ENCODE assay signal across 34 cellular contexts in the genomic region with DNA sequence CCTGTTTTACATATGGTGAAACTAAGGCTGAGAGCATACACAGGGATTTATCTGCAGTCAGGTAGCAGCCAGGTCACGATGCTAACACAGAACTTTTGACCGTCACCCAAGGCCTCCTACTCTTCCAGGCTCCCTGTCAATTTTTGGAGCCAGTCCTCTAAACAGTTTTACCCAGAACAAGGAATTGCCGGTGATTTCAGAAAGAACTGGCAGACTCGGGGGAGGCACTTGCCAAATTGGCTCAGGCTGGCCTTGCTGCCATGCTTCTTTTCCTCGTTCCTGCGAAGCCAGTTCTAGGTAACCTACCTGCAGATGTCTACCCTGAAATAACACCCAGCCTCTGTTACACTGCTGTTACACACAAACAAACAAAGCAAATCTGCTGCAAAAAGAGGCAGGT. TPM values are rescaled to one million over a fixed set of nuclear protein-coding genes. Genes with fewer than 3 reads are reported as not detected.
"Had no signal": no experiment of that assay in that cellular context is flagged by ENCODE, and none has a peak within 500 bp of the region (broad histone marks: within the 10 kb centered on the region; RNA-seq: fewer than 3 reads in every experiment).

No MANE protein-coding gene starts in this region.

- H3K4me3 ChIP-seq: adrenal gland, body of pancreas, cardiac muscle cell, esophagus squamous epithelium, gastroesophageal sphincter, heart right ventricle had no signal

- H3K4me1 ChIP-seq: adrenal gland, body of pancreas, esophagus squamous epithelium, gastroesophageal sphincter, heart right ventricle had no signal

- DNase-seq: activated CD4-positive, alpha-beta memory T cell treated with anti-CD3 and anti-CD28 coated beads for 36 hours; activated CD4-positive, alpha-beta T cell treated with anti-CD3 and anti-CD28 coated beads for 36 hours; activated CD4-positive, alpha-beta T cell treated with anti-CD3 and anti-CD28 coated beads, Interleukin-2, amount 10 ng/mL, durations not matched to agents 24 days and 14 days; activated CD4-positive, CD25-positive, alpha-beta regulatory T cell; activated CD4-positive, CD25-positive, alpha-beta regulatory T cell treated with anti-CD3 and anti-CD28 coated beads, Interleukin-2, amount 50 U/mL, for 72 hours; activated CD8-positive, alpha-beta memory T cell treated with anti-CD3 and anti-CD28 coated beads, Interleukin-2, amount 10 ng/mL, durations not matched to agents 7 days and 5 days; activated CD8-positive, alpha-beta memory T cell treated with anti-CD3 and anti-CD28 coated beads, Interleukin-2, amount 50 U/mL, for 4 hours; activated CD8-positive, alpha-beta T cell treated with anti-CD3 and anti-CD28 coated beads, Interleukin-2, amount 10 ng/mL, durations not matched to agents 7 days and 5 days; activated effector memory CD4-positive, alpha-beta T cell treated with anti-CD3 and anti-CD28 coated beads, Interleukin-2, amount 50 U/mL, for 16 hours; activated naive CD4-positive, alpha-beta T cell treated with anti-CD3 and anti-CD28 coated beads for 36 hours; activated naive CD8-positive, alpha-beta T cell treated with anti-CD3 and anti-CD28 coated beads for 36 hours; activated naive CD8-positive, alpha-beta T cell treated with anti-CD3 and anti-CD28 coated beads, Interleukin-2, amount 50 U/mL, for 24 hours; activated T-cell treated with anti-CD3 and anti-CD28 coated beads, Interleukin-2, amount 50 U/mL, for 1 hour; activated T-cell treated with anti-CD3 and anti-CD28 coated beads, Interleukin-2, amount 50 U/mL, for 48 hours; adrenal gland; aorta; body of pancreas; central memory CD4-positive, alpha-beta T cell; cortex of kidney; dermis blood vessel endothelial cell; effector CD4-positive, alpha-beta T cell; effector memory CD8-positive, alpha-beta T cell; erythroblast; esophagus squamous epithelium; foreskin melanocyte; heart right ventricle; T-helper 2 cell had no signal

- H3K27ac ChIP-seq: adrenal gland, body of pancreas, cardiac muscle cell, esophagus squamous epithelium, gastroesophageal sphincter, heart right ventricle had no signal

- H3K9me3 ChIP-seq: adrenal gland, body of pancreas had no signal

- H3K36me3 ChIP-seq: adrenal gland, cardiac muscle cell, esophagus squamous epithelium, gastroesophageal sphincter, heart right ventricle had no signal

- ATAC-seq: activated CD4-positive, alpha-beta T cell treated with anti-CD3 and anti-CD28 coated beads for 36 hours; activated CD8-positive, alpha-beta memory T cell treated with anti-CD3 and anti-CD28 coated beads, Interleukin-2, amount 10 ng/mL, durations not matched to agents 7 days and 5 days; activated CD8-positive, alpha-beta T cell treated with anti-CD3 and anti-CD28 coated beads, Interleukin-2, amount 10 ng/mL, durations not matched to agents 7 days and 5 days; activated naive CD8-positive, alpha-beta T cell treated with anti-CD3 and anti-CD28 coated beads, Interleukin-2, amount 50 U/mL, for 24 hours; body of pancreas; effector memory CD8-positive, alpha-beta T cell; gastroesophageal sphincter; heart right ventricle had no signal

- H3K27me3 ChIP-seq: adrenal gland, body of pancreas, cardiac muscle cell, esophagus squamous epithelium, gastroesophageal sphincter, heart right ventricle had no signal

RNA-seq across cellular contexts. Expression of gene GRIA1, which starts 21.2 kb away (rescaled TPM):
- total RNA-seq: activated CD4-positive, alpha-beta memory T cell treated with anti-CD3 and anti-CD28 coated beads for 36 hours; activated CD4-positive, alpha-beta T cell treated with anti-CD3 and anti-CD28 coated beads for 36 hours; activated CD4-positive, alpha-beta T cell treated with anti-CD3 and anti-CD28 coated beads, Interleukin-2, amount 10 ng/mL, durations not matched to agents 24 days and 14 days; activated CD8-positive, alpha-beta memory T cell treated with anti-CD3 and anti-CD28 coated beads for 36 hours; activated CD8-positive, alpha-beta memory T cell treated with anti-CD3 and anti-CD28 coated beads, Interleukin-2, amount 10 ng/mL, durations not matched to agents 7 days and 5 days; activated CD8-positive, alpha-beta T cell treated with anti-CD3 and anti-CD28 coated beads, Interleukin-2, amount 10 ng/mL, durations not matched to agents 7 days and 5 days; activated naive CD4-positive, alpha-beta T cell treated with anti-CD3 and anti-CD28 coated beads for 36 hours; activated naive CD8-positive, alpha-beta T cell treated with anti-CD3 and anti-CD28 coated beads for 36 hours; activated T-helper 1 cell treated with anti-CD3 and anti-CD28 coated beads, Interleukin-12 subunit alpha, Interleukin-12 subunit beta, Interleukin-2, Interleukin-4 antibody, amounts not matched to agents 30 ng/mL and 10 ng/mL and 1 ng/mL, durations not matched to agents 14 hours and 24 hours and 36 hours; activated T-helper 2 cell treated with anti-CD3 and anti-CD28 coated beads, Interferon-gamma antibody, Interleukin-2, Interleukin-4, amounts not matched to agents 10 μg/mL and 5 μg/mL and 100 μg/mL, durations not matched to agents 14 hours and 24 hours and 36 hours; dermis blood vessel endothelial cell; glomerular endothelial cell; T-helper 1 cell treated with Interleukin-12 subunit alpha and Interleukin-12 subunit beta and Interleukin-4 antibody, amounts not matched to agents 30 ng/mL and 1 ng/mL, for 36 hours had no signal
